ENCODE assay signal across 9 cellular contexts in the genomic region with DNA sequence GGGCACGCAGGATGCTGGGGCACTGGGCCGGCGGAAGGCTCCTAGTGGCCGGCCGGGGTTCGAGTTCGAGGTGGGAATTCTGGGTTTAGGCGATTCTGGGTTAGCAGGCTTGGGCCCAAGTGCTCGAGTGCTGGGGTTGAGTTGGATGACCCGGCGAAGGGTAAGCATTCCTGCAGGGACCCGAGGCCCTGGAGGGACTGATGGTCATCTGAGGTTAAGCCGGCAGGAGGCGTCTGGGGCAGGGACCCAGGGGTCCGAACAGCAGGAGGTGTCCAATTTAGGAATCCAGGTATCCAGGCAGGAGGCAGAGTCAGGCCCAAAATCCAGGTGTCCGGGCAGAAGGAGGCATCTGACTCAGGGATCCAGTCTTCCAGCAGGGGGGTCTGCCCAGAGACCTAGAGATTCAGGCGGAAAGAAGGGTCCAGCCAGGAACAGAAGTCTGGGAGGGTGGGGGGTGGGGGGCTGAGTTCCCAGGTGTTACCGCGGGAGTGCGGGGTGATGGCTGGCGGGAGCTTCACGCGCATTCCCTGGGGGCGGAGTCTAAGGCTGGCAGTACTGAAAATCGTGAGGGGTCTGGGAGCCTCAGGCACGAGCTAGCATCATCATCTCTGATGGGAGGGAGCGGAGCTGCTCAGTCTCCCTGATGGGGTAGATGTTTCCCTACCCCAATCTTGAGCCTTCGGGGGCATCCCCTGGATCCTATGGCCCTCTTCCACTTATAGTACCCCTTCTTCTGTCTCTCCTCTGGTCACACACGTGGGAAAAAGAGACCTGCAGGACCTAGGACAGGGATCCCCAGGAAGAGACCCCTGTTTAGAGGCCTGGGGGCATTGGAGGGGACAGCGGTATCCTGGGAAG. TPM values are rescaled to one million over a fixed set of nuclear protein-coding genes. Genes with fewer than 3 reads are reported as not detected.
DNase-seq lines count a peak whose midpoint lies in the region; ATAC-seq and TF ChIP-seq lines count a peak whose summit lies in the region.
"Had no signal": no experiment of that assay in that cellular context is flagged by ENCODE, and none has a peak within 500 bp of the region (broad histone marks: within the 10 kb centered on the region; RNA-seq: fewer than 3 reads in every experiment).

No MANE protein-coding gene starts in this region.

- H3K27me3 ChIP-seq in OCI-LY3 (ENCODE audit: low read depth, low read length): no peaks in the 10 kb centered on the region
- H3K27me3 ChIP-seq in prostate gland (replicated peaks; ENCODE audit: insufficient read depth): no peaks in the 10 kb centered on the region

- DNase-seq in NCI-H2227 (lab: John Stamatoyannopoulos, UW; ENCODE audit: unreplicated experiment) (peak; percentile 57), NCI-H2227 treated with DMSO at 0.1 percent for 48 hours (lab: John Stamatoyannopoulos, UW) (no peak), epithelial cell of prostate (ENCODE audit: low read depth, low spot score) (no peak), prostate gland (ENCODE audit: low spot score) (no peak), DMS79 treated with DMSO at 0.1 percent for 48 hours (lab: John Stamatoyannopoulos, UW) (no peak), SW 1271 (lab: John Stamatoyannopoulos, UW) (no peak)
- DNase-seq: DND-41 had no signal

- H3K4me2 ChIP-seq in OCI-LY3 (ENCODE audit: low read length): peak overlapping the region; percentile 98

- no peak for TF ChIP-seq POLR2A in prostate gland (IDR thresholded peaks at IDR 0.05)

- H3K36me3 ChIP-seq in OCI-LY3 (replicated peaks; ENCODE audit: low read depth, low read length): no peaks in the 10 kb centered on the region
- H3K36me3 ChIP-seq in prostate gland: no peaks in the 10 kb centered on the region

- WGBS in prostate gland: 37% methylated on average over 30 of the region's 30 CpGs

- no peak for ATAC-seq in HG03521 (IDR thresholded peaks at IDR 0.05; ENCODE audit: unreplicated experiment)

- intact Hi-C loops in prostate gland (cut with DNase I): loop anchor here (5.0 to 10.0 kb wide), 2 partner anchors 269 to 348 kb away; no protein-coding TSS in a partner anchor

- no peak for TF ChIP-seq CTCF in OCI-LY3 (IDR thresholded peaks at IDR 0.05; ENCODE audit: low read depth, low read length)
- TF ChIP-seq CTCF in prostate gland (IDR thresholded peaks at IDR 0.05): no peak

- H3K4me3 ChIP-seq in OCI-LY3 (ENCODE audit: low read length) (peak overlapping the region; percentile 91), prostate gland (peak overlapping the region; percentile 21 to 40)

- H3K27ac ChIP-seq in OCI-LY3 (ENCODE audit: low read length) (no peak overlapping the region), epithelial cell of prostate (peak overlapping the region; percentile 13), prostate gland (peak overlapping the region in 1 of 2 donors; percentile 63)

- no peaks in the 10 kb centered on the region for H3K9me3 ChIP-seq in OCI-LY3 (ENCODE audit: insufficient read depth, low read length)
- H3K9me3 ChIP-seq in prostate gland: no peaks in the 10 kb centered on the region

- no peaks in the 10 kb centered on the region for H4K20me1 ChIP-seq in OCI-LY3 (ENCODE audit: insufficient read depth, low read length)

- H3K79me2 ChIP-seq in OCI-LY3 (ENCODE audit: low read length): no peaks in the 10 kb centered on the region

- H3K4me1 ChIP-seq in OCI-LY3 (ENCODE audit: low read length): peaks cover 10% of the 10 kb centered on the region; the same call in 1 of the 2 replicates
- H3K4me1 ChIP-seq in prostate gland (replicated peaks): peaks cover 14% of the 10 kb centered on the region

- H2AFZ ChIP-seq in OCI-LY3 (ENCODE audit: low read depth, low read length): peak overlapping the region; percentile 79

- H3K9ac ChIP-seq in OCI-LY3 (ENCODE audit: low read length): peak overlapping the region; percentile 72

RNA-seq across cellular contexts. Expression of gene GPR3, which starts 0.6 kb away (rescaled TPM):
- under 1 TPM; 0.14 to 0.57 TPM for total RNA-seq in prostate gland

RNA-seq across cellular contexts. Expression of gene CD164L2, which starts 9.9 kb away (rescaled TPM):
- 1 to 10 TPM; 1.8 to 3.6 TPM for total RNA-seq in prostate gland

RNA-seq across cellular contexts. Expression of gene FCN3, which starts 18.4 kb away (rescaled TPM):
- total RNA-seq in prostate gland: 10 to 100 TPM in 1 of 2 donors, under 1 TPM in 1; 0.82 to 15.6 TPM

RNA-seq across cellular contexts. Expression of gene MAP3K6, which starts 26.2 kb away (rescaled TPM):
- 10 to 100 TPM; 38.6 to 60.7 TPM for total RNA-seq in prostate gland

RNA-seq across cellular contexts. Expression of gene SYTL1, which starts 51.2 kb away (rescaled TPM):
- total RNA-seq in prostate gland: 100 to 1,000 TPM in 1 of 2 donors, 10 to 100 TPM in 1; 94.7 to 217 TPM
